Comparison of ENCODE assay signal across 8 cellular contexts in genomic region chr5:7868773-7869473, GRCh38. TPM values are rescaled to one million over a fixed set of nuclear protein-coding genes. Genes with fewer than 3 reads are reported as not detected.
DNase-seq lines count a peak whose midpoint lies in the region; ATAC-seq and FAIRE-seq lines count a peak whose summit lies in the region.

Gene FASTKD3 (minus strand): TSS chr5:7869031. CDS start chr5:7868083, 948 bp downstream.
Gene MTRR (plus strand): TSS chr5:7869148. CDS start chr5:7870795, 1,647 bp downstream.

- ATAC-seq in GM21367 (IDR thresholded peaks at IDR 0.05; ENCODE audit: unreplicated experiment), result peak; percentile 97

- H3K4me1 ChIP-seq in endocrine pancreas (ENCODE audit: control insufficient read depth, insufficient read depth, low read length), result peaks cover 17% of the 10 kb centered on the region

- FAIRE-seq in HTR-8/SVneo (lab: Jason Lieb, UNC), result peak; percentile 97

- H3K4me3 ChIP-seq in endocrine pancreas (ENCODE audit: control insufficient read depth, insufficient read depth, low read length), result peak within 1 kb of the TSS; percentile 98

- H3K9me3 ChIP-seq in endocrine pancreas (ENCODE audit: control insufficient read depth, low read length), result no peaks in the 10 kb centered on the region

- H3K27me3 ChIP-seq in endocrine pancreas (ENCODE audit: control insufficient read depth, insufficient read depth, low read length), result no peaks in the 10 kb centered on the region

- peak; percentile 64 for DNase-seq in COLO829 (ENCODE audit: low spot score)
- peak; percentile 99 for DNase-seq in HTR-8/SVneo (ENCODE audit: insufficient read length, low spot score)
- peak; percentile 99 for DNase-seq in NOMO-1 treated with dmso at 0.1 percent for 144 hours (lab: John Stamatoyannopoulos, UW; ENCODE audit: unreplicated experiment)
- DNase-seq in activated CD8-positive, alpha-beta memory T cell treated with anti-CD3 and anti-CD28 coated beads for 48 hours (ENCODE audit: low read depth in 2 of 3, low spot score in 2 of 3), result peak; percentile 73 to 78 (median 74)
- peak; percentile 96 for DNase-seq in mesenteric fat pad (ENCODE audit: low spot score)
- DNase-seq in stimulated activated CD8-positive, alpha-beta memory T cell treated with anti-CD3 and anti-CD28 coated beads, Interleukin-15, amount 100 ng/mL, for 24 hours (ENCODE audit: low read depth), result peak; percentile 82

- peak within 1 kb of the TSS; percentile 91 for H3K9ac ChIP-seq in endocrine pancreas (ENCODE audit: control insufficient read depth, insufficient read depth, low read length)

- H3K36me3 ChIP-seq in endocrine pancreas (ENCODE audit: control insufficient read depth, insufficient read depth, low read length), result no peaks in the 10 kb centered on the region

RNA-seq across cellular contexts. Expression of gene FASTKD3, which starts in this region (rescaled TPM):
- total RNA-seq in mesenteric fat pad, result 8.3 TPM

RNA-seq across cellular contexts. Expression of gene MTRR, which starts in this region (rescaled TPM):
- 52.4 TPM for total RNA-seq in mesenteric fat pad

Comparison
In these comparisons a context has a peak if more than half of its experiments do, and no peak if none do; other contexts are left out.
1. Peak in every context shown above with its lines: DNase-seq, ATAC-seq and H3K4me3 ChIP-seq.